8 cellular contexts compared by ENCODE assay signal in the genomic region with DNA sequence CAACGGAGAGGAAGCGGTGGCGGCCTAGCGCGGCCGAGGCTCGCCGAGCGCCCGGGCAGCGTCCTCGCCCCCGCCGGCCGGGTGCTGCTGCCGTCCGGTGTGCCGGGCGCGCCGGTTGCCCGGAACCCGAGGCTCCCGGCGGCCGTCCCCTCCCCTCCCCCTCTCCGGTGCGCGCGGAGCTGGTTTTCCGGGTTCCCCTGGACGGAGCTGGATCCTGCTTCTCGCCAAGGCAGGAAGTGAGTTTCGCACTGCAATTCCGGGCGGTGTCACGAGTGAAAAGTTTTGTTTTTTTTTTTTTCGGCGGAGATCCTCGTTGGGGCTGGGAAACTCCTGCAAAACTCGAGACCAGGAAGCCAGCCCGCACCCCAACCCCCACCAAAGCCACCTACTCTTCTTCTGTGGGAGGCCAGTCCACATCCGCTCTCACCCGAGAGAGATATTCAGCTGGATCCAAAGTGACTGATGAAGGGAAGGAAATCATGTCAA. TPM values are rescaled to one million over a fixed set of nuclear protein-coding genes. Genes with fewer than 3 reads are reported as not detected.
DNase-seq lines count a peak whose midpoint lies in the region; TF ChIP-seq lines count a peak whose summit lies in the region.

ERBIN (plus strand) TSS at position 300 of the 486 bp plus-strand sequence. CDS start 66,144 bp downstream, outside the sequence.

- TF ChIP-seq CTCF in HFF-Myc (IDR thresholded peaks at IDR 0.05; ENCODE audit: low read depth, low read length, missing control alignments): no peak
- no peak for TF ChIP-seq CTCF in cardiac fibroblast (IDR thresholded peaks at IDR 0.05; ENCODE audit: low read depth, low read length)

- peak within 1 kb of the TSS; percentile 98 to 99 (median 99) for H3K4me3 Mint-ChIP-seq in immature natural killer cell

- H3K4me1 Mint-ChIP-seq in immature natural killer cell: peaks cover 56 to 66% of the 10 kb centered on the region in 2 donors

- H3K9me3 Mint-ChIP-seq in immature natural killer cell: no peaks in the 10 kb centered on the region

- H3K36me3 Mint-ChIP-seq in immature natural killer cell: peaks cover 0 to 8% (median 4%) of the 10 kb centered on the region in 3 donors

- peaks cover 16 to 24% (median 19%) of the 10 kb centered on the region in 3 donors for H3K27me3 Mint-ChIP-seq in immature natural killer cell (ENCODE audit: low read depth in 3 of 3)

- H3K4me3 ChIP-seq in HFF-Myc (replicated peaks; ENCODE audit: low read depth, low read length) (peak within 1 kb of the TSS; percentile 85), cardiac fibroblast (replicated peaks in 1 of 2; ENCODE audit: low read depth in 2 of 2, low read length in 2 of 2) (peak within 1 kb of the TSS; percentile 79 to 86)

- peak within 1 kb of the TSS; percentile 92 to 99 (median 96) for H3K27ac Mint-ChIP-seq in immature natural killer cell

- TF ChIP-seq POLR2A in GM10847 (IDR thresholded peaks at IDR 0.05; ENCODE audit: extremely low read depth, insufficient read length): peak; percentile 10

- DNase-seq in HFF-Myc (ENCODE audit: extremely low read depth, low read depth): peak; percentile 32
- DNase-seq in NAMALWA (ENCODE audit: low spot score): peak; percentile 74
- peak; percentile 35 to 59 (median 52) for DNase-seq in activated CD4-positive, CD25-positive, alpha-beta regulatory T cell (lab: John Stamatoyannopoulos, UW)
- peak; percentile 87 to 94 for DNase-seq in cardiac fibroblast (ENCODE audit: low read depth in 2 of 2)
- peak; percentile 70 to 75 (median 74) for DNase-seq in immature natural killer cell
- DNase-seq in stimulated activated CD4-positive, alpha-beta T cell treated with anti-CD3 and anti-CD28 coated beads, Interleukin-12 subunit alpha, Interleukin-12 subunit beta, amount 100 ng/mL, for 24 hours (ENCODE audit: low read depth in 2 of 2): peak; percentile 44 to 72
- no peak for DNase-seq in NCI-H524 treated with DMSO at 0.1 percent for 48 hours (lab: John Stamatoyannopoulos, UW)

RNA-seq across cellular contexts. Expression of gene ERBIN, which starts in this region (rescaled TPM):
- 10 to 100 TPM; 38.3 to 75.1 (median 40.6) TPM for polyA plus RNA-seq in immature natural killer cell
